Comparison of ENCODE assay signal across 16 cellular contexts in the genomic region with DNA sequence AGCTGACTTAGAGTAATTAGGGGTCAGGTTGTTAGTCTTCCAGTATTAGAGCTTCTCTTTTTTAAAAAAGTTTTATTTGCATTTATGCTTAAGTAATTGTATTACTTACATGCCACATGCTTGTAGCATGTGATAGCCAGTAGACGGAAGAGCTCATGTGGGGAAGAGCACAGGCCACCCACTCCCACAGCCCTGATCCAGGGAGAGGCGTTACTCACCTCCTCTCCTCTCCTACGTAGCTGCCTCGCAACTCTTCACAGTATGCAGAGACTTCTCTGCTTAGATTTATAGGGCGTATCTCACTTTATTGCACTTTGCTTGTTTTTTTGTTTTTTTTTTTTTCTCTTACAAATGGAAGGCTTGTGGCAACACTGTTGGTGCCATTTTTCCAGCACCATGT.
DNase-seq lines count a peak whose midpoint lies in the region; ATAC-seq and TF ChIP-seq lines count a peak whose summit lies in the region.
"Had no signal": no experiment of that assay in that cellular context is flagged by ENCODE, and none has a peak within 500 bp of the region (broad histone marks: within the 10 kb centered on the region; RNA-seq: fewer than 3 reads in every experiment).

No MANE protein-coding gene starts in this region.

- peaks cover 2% of the 10 kb centered on the region for H4K20me1 ChIP-seq in H9 (ENCODE audit: control insufficient read depth, insufficient read depth, insufficient read length)

- H3K36me3 ChIP-seq in MG63, result no peaks in the 10 kb centered on the region
- H3K36me3 ChIP-seq: BE2C had no signal

- H2BK20ac ChIP-seq in H9 (ENCODE audit: low read depth, low read length, poor library complexity, severe bottlenecking), result no peak overlapping the region

- H3K4me3 Mint-ChIP-seq in H9, result no peak overlapping the region
- no peak overlapping the region for H3K4me3 Mint-ChIP-seq in chondrocyte (ENCODE audit: unreplicated experiment)
- H3K4me3 Mint-ChIP-seq in stimulated activated effector memory CD8-positive, alpha-beta T cell treated with anti-CD3 and anti-CD28 coated beads, Interleukin-12 subunit alpha, Interleukin-12 subunit beta, amount 100 ng/mL, for 72 hours, result no peak overlapping the region
- H3K4me3 Mint-ChIP-seq: CD14-positive monocyte; CD4-positive, alpha-beta memory T cell had no signal

- no peak overlapping the region for H3K14ac ChIP-seq in H9 (ENCODE audit: insufficient read depth, low read length)

- H3K4me1 Mint-ChIP-seq in H9 (peaks cover 7 to 21% of the 10 kb centered on the region in 2 experiments), chondrocyte (ENCODE audit: low read depth) (peaks cover 58% of the 10 kb centered on the region)
- peaks cover 28% of the 10 kb centered on the region for H3K4me1 Mint-ChIP-seq in stimulated activated effector memory CD8-positive, alpha-beta T cell treated with anti-CD3 and anti-CD28 coated beads, Interleukin-12 subunit alpha, Interleukin-12 subunit beta, amount 100 ng/mL, for 72 hours
- H3K4me1 Mint-ChIP-seq: CD14-positive monocyte had no signal

- H3K27me3 Mint-ChIP-seq in H9 (ENCODE audit: low read depth) (no peaks in the 10 kb centered on the region), chondrocyte (ENCODE audit: low read depth) (no peaks in the 10 kb centered on the region)
- H3K27me3 Mint-ChIP-seq: CD4-positive, alpha-beta memory T cell had no signal

- no peak for ATAC-seq in stimulated activated effector memory CD8-positive, alpha-beta T cell treated with anti-CD3 and anti-CD28 coated beads, Interleukin-12 subunit alpha, Interleukin-12 subunit beta, amount 100 ng/mL, for 72 hours
- ATAC-seq in GM19463 (IDR thresholded peaks at IDR 0.05; ENCODE audit: unreplicated experiment), result no peak

- H3K23ac ChIP-seq in H9 (ENCODE audit: insufficient read length, low read depth, low read length), result no peak overlapping the region

- H3T11ph ChIP-seq in H9 (ENCODE audit: low read length), result no peak overlapping the region

- H3K27ac ChIP-seq in H9 (ENCODE audit: insufficient read length, low read depth, low read length), result no peak overlapping the region
- H3K27ac ChIP-seq: GM23248 had no signal

- H3K36me3 Mint-ChIP-seq in H9 (ENCODE audit: insufficient read depth in 1 of 3, low read depth in 3 of 3) (peaks cover 6 to 26% (median 7%) of the 10 kb centered on the region in 3 experiments; a peak in 6 of 7 replicates), chondrocyte (ENCODE audit: low read depth) (peaks cover 16% of the 10 kb centered on the region)
- peaks cover 31% of the 10 kb centered on the region for H3K36me3 Mint-ChIP-seq in stimulated activated effector memory CD8-positive, alpha-beta T cell treated with anti-CD3 and anti-CD28 coated beads, Interleukin-12 subunit alpha, Interleukin-12 subunit beta, amount 100 ng/mL, for 72 hours

- H2BK120ac ChIP-seq in H9 (ENCODE audit: low read depth, low read length, poor library complexity, severe bottlenecking), result no peak overlapping the region

- no peak overlapping the region for H3K4ac ChIP-seq in H9 (ENCODE audit: low read depth, low read length)

- no peak overlapping the region for H3K9ac ChIP-seq in H9 (ENCODE audit: extremely low read depth, insufficient read length, low read length)
- H3K9ac ChIP-seq: GM23248 had no signal

- H3K79me1 ChIP-seq in H9 (ENCODE audit: insufficient read depth, low read depth, low read length, poor library complexity, severe bottlenecking), result peaks cover 3% of the 10 kb centered on the region

- peaks cover 6% of the 10 kb centered on the region; the same call in 1 of the 2 replicates for H3K79me2 ChIP-seq in H9 (ENCODE audit: insufficient read depth, low read length)

- H2BK5ac ChIP-seq in H9 (ENCODE audit: insufficient read length, low read length), result no peak overlapping the region

- H3K27ac Mint-ChIP-seq in H9 (peak overlapping the region in 2 of 3 experiments; percentile 21 to 22; a peak in 1 of 7 replicates), chondrocyte (ENCODE audit: unreplicated experiment) (peak overlapping the region; percentile 5)
- peak overlapping the region; percentile 64 for H3K27ac Mint-ChIP-seq in stimulated activated effector memory CD8-positive, alpha-beta T cell treated with anti-CD3 and anti-CD28 coated beads, Interleukin-12 subunit alpha, Interleukin-12 subunit beta, amount 100 ng/mL, for 72 hours

- TF ChIP-seq CTCF in H9 (conservative IDR thresholded peaks at IDR 0.05) (no peak), chondrocyte (IDR thresholded peaks at IDR 0.05) (no peak)

- DNase-seq in H9 (no peak), chondrocyte (ENCODE audit: low spot score) (no peak), COLO668 (lab: John Stamatoyannopoulos, UW; ENCODE audit: unreplicated experiment) (no peak), MG63 (no peak)
- no peak for DNase-seq in stimulated activated effector memory CD8-positive, alpha-beta T cell treated with anti-CD3 and anti-CD28 coated beads, Interleukin-12 subunit alpha, Interleukin-12 subunit beta, amount 100 ng/mL, for 72 hours (ENCODE audit: low spot score in 2 of 2)
- no peak for DNase-seq in stimulated activated naive CD4-positive, alpha-beta T cell treated with Interleukin-2 at 50 U/mL for 16 hours (lab: John Stamatoyannopoulos, UW)
- DNase-seq: ACHN; BE2C; Calu3; CD4-positive, alpha-beta memory T cell; EL; GM23248; HCEC 1CT had no signal

- no peak overlapping the region for H3K18ac ChIP-seq in H9 (ENCODE audit: insufficient read length, low read depth, low read length)

- no peaks in the 10 kb centered on the region for H3K23me2 ChIP-seq in H9 (ENCODE audit: insufficient read length, low read depth, low read length, poor library complexity, severe bottlenecking)

- H3K9me3 Mint-ChIP-seq in H9 (no peaks in the 10 kb centered on the region), chondrocyte (ENCODE audit: low read depth) (no peaks in the 10 kb centered on the region)
- H3K9me3 Mint-ChIP-seq in stimulated activated effector memory CD8-positive, alpha-beta T cell treated with anti-CD3 and anti-CD28 coated beads, Interleukin-12 subunit alpha, Interleukin-12 subunit beta, amount 100 ng/mL, for 72 hours, result no peaks in the 10 kb centered on the region
- H3K9me3 Mint-ChIP-seq: CD4-positive, alpha-beta memory T cell had no signal

- H3K9me3 ChIP-seq in H9 (ENCODE audit: control insufficient read depth, low read depth, low read length), result no peaks in the 10 kb centered on the region
- no peaks in the 10 kb centered on the region for H3K9me3 ChIP-seq in MG63
- H3K9me3 ChIP-seq: BE2C had no signal

- no peaks in the 10 kb centered on the region; the same call in 1 of the 2 replicates for H3K27me3 ChIP-seq in H9 (ENCODE audit: insufficient read depth, low read length)
- H3K27me3 ChIP-seq in MG63, result no peaks in the 10 kb centered on the region
- H3K27me3 ChIP-seq: BE2C had no signal

- no peak overlapping the region for H4K5ac ChIP-seq in H9 (ENCODE audit: insufficient read length, low read depth, low read length)

- WGBS in H9 (ENCODE audit: extremely low coverage, insufficient read length, low lambda C conversion rate), result no CpG with 5 or more reads among the region's 5 CpGs

- no peak overlapping the region for H3K4me2 ChIP-seq in H9 (ENCODE audit: insufficient read depth, insufficient read length, low read length)

- no peak overlapping the region for H2AK5ac ChIP-seq in H9 (ENCODE audit: insufficient read length, low read length)

- no peak overlapping the region for H3K4me3 ChIP-seq in MG63
- H3K4me3 ChIP-seq: GM12878, GM23248 had no signal

- no peak overlapping the region for H4K91ac ChIP-seq in H9 (ENCODE audit: insufficient read length, low read depth, low read length)

- H2BK12ac ChIP-seq in H9 (ENCODE audit: insufficient read length, low read depth, low read length), result no peak overlapping the region

- no peak overlapping the region for H2BK15ac ChIP-seq in H9 (ENCODE audit: low read depth, low read length)

- H3K56ac ChIP-seq in H9 (ENCODE audit: insufficient read length, low read depth, low read length), result no peak overlapping the region

- no peaks in the 10 kb centered on the region for H3K4me1 ChIP-seq in H9 (ENCODE audit: insufficient read depth, low read length)
- H3K4me1 ChIP-seq: BE2C had no signal

- H2AFZ ChIP-seq in H9 (ENCODE audit: low read length), result no peak overlapping the region
- H2AFZ ChIP-seq: GM23248 had no signal

- no peak overlapping the region for H4K8ac ChIP-seq in H9 (replicated peaks; ENCODE audit: insufficient read length, low read depth, low read length)

Comparison
In these comparisons a context has a peak if more than half of its experiments do, and no peak if none do; other contexts are left out.
1. H3K27ac Mint-ChIP-seq: peak in every context shown above with its lines; median percentile 64 in stimulated activated effector memory CD8-positive, alpha-beta T cell treated with anti-CD3 and anti-CD28 coated beads, Interleukin-12 subunit alpha, Interleukin-12 subunit beta, amount 100 ng/mL, for 72 hours; 22 in H9; 5 in chondrocyte.